ENCODE assay signal across 24 cellular contexts in genomic region chr3:87805670-87806069, GRCh38. TPM values are rescaled to one million over a fixed set of nuclear protein-coding genes. Genes with fewer than 3 reads are reported as not detected.
A peak's percentile ranks its signal among the peaks of the same experiment; 100 is the strongest.
DNase-seq lines count a peak whose midpoint lies in the region; ATAC-seq lines count a peak whose summit lies in the region.
"Had no signal": no experiment of that assay in that cellular context is flagged by ENCODE, and none has a peak within 500 bp of the region (broad histone marks: within the 10 kb centered on the region; RNA-seq: fewer than 3 reads in every experiment).

No MANE protein-coding gene starts in this region.

- CTCF ChIA-PET in activated naive CD4-positive, alpha-beta T cell treated with anti-CD3 and anti-CD28 coated beads for 36 hours (lab: Charles Lee) = no interaction called here

- peaks cover 14% of the 10 kb centered on the region for H3K27me3 Mint-ChIP-seq in activated CD4-positive, alpha-beta T cell treated with anti-CD3 and anti-CD28 coated beads, Interleukin-2, amount 10 ng/mL, durations not matched to agents 24 days and 14 days
- peaks cover 20% of the 10 kb centered on the region for H3K27me3 Mint-ChIP-seq in activated naive CD4-positive, alpha-beta T cell treated with anti-CD3 and anti-CD28 coated beads for 36 hours (ENCODE audit: low read depth)

- no peak for DNase-seq in activated CD4-positive, alpha-beta T cell treated with anti-CD3 and anti-CD28 coated beads, Interleukin-2, amount 10 ng/mL, durations not matched to agents 24 days and 14 days
- DNase-seq in NCI-H510A (lab: John Stamatoyannopoulos, UW) = no peak
- no peak for DNase-seq in activated naive CD4-positive, alpha-beta T cell treated with anti-CD3 and anti-CD28 coated beads for 36 hours
- DNase-seq in activated naive CD4-positive, alpha-beta T cell treated with Interleukin-2 at 50 U/mL for 16 hours = no peak
- DNase-seq: BE2C; DMS53; effector CD8-positive, alpha-beta T cell; gastrocnemius medialis; Kasumi-1; NCI-H146; NCI-H524 treated with DMSO at 0.1 percent for 48 hours; right lobe of liver; stimulated activated CD4-positive, alpha-beta T cell treated with anti-CD3 and anti-CD28 coated beads, Interleukin-4, amount 100 ng/mL, for 1 hour had no signal

- H3K4me1 Mint-ChIP-seq in activated CD4-positive, alpha-beta T cell treated with anti-CD3 and anti-CD28 coated beads, Interleukin-2, amount 10 ng/mL, durations not matched to agents 24 days and 14 days = peaks cover 4% of the 10 kb centered on the region
- peaks cover 1% of the 10 kb centered on the region for H3K4me1 Mint-ChIP-seq in activated naive CD4-positive, alpha-beta T cell treated with anti-CD3 and anti-CD28 coated beads for 36 hours (ENCODE audit: low read depth)
- H3K4me1 Mint-ChIP-seq: memory B cell; neural crest cell; stimulated activated effector memory CD8-positive, alpha-beta T cell treated with anti-CD3 and anti-CD28 coated beads, Interleukin-12 subunit alpha, Interleukin-12 subunit beta, amount 100 ng/mL, for 72 hours had no signal

- no peaks in the 10 kb centered on the region for H3K36me3 Mint-ChIP-seq in activated CD4-positive, alpha-beta T cell treated with anti-CD3 and anti-CD28 coated beads, Interleukin-2, amount 10 ng/mL, durations not matched to agents 24 days and 14 days (ENCODE audit: low read depth)
- H3K36me3 Mint-ChIP-seq in activated naive CD4-positive, alpha-beta T cell treated with anti-CD3 and anti-CD28 coated beads for 36 hours (ENCODE audit: low read depth) = no peaks in the 10 kb centered on the region
- H3K36me3 Mint-ChIP-seq: activated naive CD8-positive, alpha-beta T cell; memory B cell; stimulated activated effector memory CD8-positive, alpha-beta T cell treated with anti-CD3 and anti-CD28 coated beads, Interleukin-12 subunit alpha, Interleukin-12 subunit beta, amount 100 ng/mL, for 72 hours had no signal

- intact Hi-C loops in activated CD4-positive, alpha-beta T cell treated with anti-CD3 and anti-CD28 coated beads, Interleukin-2, amount 10 ng/mL, durations not matched to agents 24 days and 14 days (cut with micrococcal nuclease) = no loop called here
- intact Hi-C loops in activated naive CD4-positive, alpha-beta T cell treated with anti-CD3 and anti-CD28 coated beads for 36 hours (cut with micrococcal nuclease) = no loop called here

- H3K9me3 Mint-ChIP-seq in activated CD4-positive, alpha-beta T cell treated with anti-CD3 and anti-CD28 coated beads, Interleukin-2, amount 10 ng/mL, durations not matched to agents 24 days and 14 days = no peaks in the 10 kb centered on the region
- no peaks in the 10 kb centered on the region for H3K9me3 Mint-ChIP-seq in activated naive CD4-positive, alpha-beta T cell treated with anti-CD3 and anti-CD28 coated beads for 36 hours
- H3K9me3 Mint-ChIP-seq: neural crest cell; stimulated activated effector memory CD8-positive, alpha-beta T cell treated with anti-CD3 and anti-CD28 coated beads, Interleukin-12 subunit alpha, Interleukin-12 subunit beta, amount 100 ng/mL, for 72 hours had no signal

- ATAC-seq in GM19025 (IDR thresholded peaks at IDR 0.05; ENCODE audit: low read depth, unreplicated experiment) (peak; percentile 91), GM21723 (IDR thresholded peaks at IDR 0.05; ENCODE audit: unreplicated experiment) (peak; percentile 75), HG03064 (IDR thresholded peaks at IDR 0.05; ENCODE audit: low read depth, unreplicated experiment) (peak; percentile 73), HG03575 (IDR thresholded peaks at IDR 0.05; ENCODE audit: extremely low read depth, insufficient number of reproducible peaks, low FRiP score, unreplicated experiment) (peak; percentile 77)
- ATAC-seq: activated CD4-positive, CD25-positive, alpha-beta regulatory T cell treated with anti-CD3 and anti-CD28 coated beads, Interleukin-2, amount 50 U/mL, for 24 hours; gastrocnemius medialis; Panc1; right lobe of liver; stimulated activated effector memory CD8-positive, alpha-beta T cell treated with anti-CD3 and anti-CD28 coated beads, Interleukin-12 subunit alpha, Interleukin-12 subunit beta, amount 100 ng/mL, for 72 hours had no signal

- no peak overlapping the region for H3K4me3 Mint-ChIP-seq in activated CD4-positive, alpha-beta T cell treated with anti-CD3 and anti-CD28 coated beads, Interleukin-2, amount 10 ng/mL, durations not matched to agents 24 days and 14 days
- H3K4me3 Mint-ChIP-seq in activated naive CD4-positive, alpha-beta T cell treated with anti-CD3 and anti-CD28 coated beads for 36 hours = no peak overlapping the region
- H3K4me3 Mint-ChIP-seq: activated naive CD8-positive, alpha-beta T cell; memory B cell; neural crest cell; stimulated activated effector memory CD8-positive, alpha-beta T cell treated with anti-CD3 and anti-CD28 coated beads, Interleukin-12 subunit alpha, Interleukin-12 subunit beta, amount 100 ng/mL, for 72 hours had no signal

- no peak overlapping the region for H3K27ac Mint-ChIP-seq in activated CD4-positive, alpha-beta T cell treated with anti-CD3 and anti-CD28 coated beads, Interleukin-2, amount 10 ng/mL, durations not matched to agents 24 days and 14 days
- no peak overlapping the region for H3K27ac Mint-ChIP-seq in activated naive CD4-positive, alpha-beta T cell treated with anti-CD3 and anti-CD28 coated beads for 36 hours
- H3K27ac Mint-ChIP-seq: activated naive CD8-positive, alpha-beta T cell; memory B cell; stimulated activated effector memory CD8-positive, alpha-beta T cell treated with anti-CD3 and anti-CD28 coated beads, Interleukin-12 subunit alpha, Interleukin-12 subunit beta, amount 100 ng/mL, for 72 hours had no signal

RNA-seq across cellular contexts. Expression of gene HTR1F, which starts 13.2 kb away (rescaled TPM):
- not detected in 2 replicates for total RNA-seq in activated CD4-positive, alpha-beta T cell treated with anti-CD3 and anti-CD28 coated beads, Interleukin-2, amount 10 ng/mL, durations not matched to agents 24 days and 14 days
- not detected for total RNA-seq in activated naive CD4-positive, alpha-beta T cell treated with anti-CD3 and anti-CD28 coated beads for 36 hours
- total RNA-seq: bronchial epithelial cell, neural crest cell, right lobe of liver had no signal
